ENCODE assay signal across 11 cellular contexts in genomic region chr11:88555018-88555828, GRCh38.
DNase-seq lines count a peak whose midpoint lies in the region; ATAC-seq and TF ChIP-seq lines count a peak whose summit lies in the region.
"Had no signal": no experiment of that assay in that cellular context is flagged by ENCODE, and none has a peak within 500 bp of the region (broad histone marks: within the 10 kb centered on the region; RNA-seq: fewer than 3 reads in every experiment).

No MANE protein-coding gene starts in this region.

- ATAC-seq in Right ventricle myocardium superior (ENCODE audit: poor library complexity), result peak; percentile 56
- peak; percentile 75 for ATAC-seq in aorta (ENCODE audit: low FRiP score)
- ATAC-seq in GM18498 (IDR thresholded peaks at IDR 0.05; ENCODE audit: unreplicated experiment), result no peak

- H3K27me3 ChIP-seq in aorta (ENCODE audit: control insufficient read depth in 1 of 2, insufficient read depth in 2 of 2, low read length in 1 of 2), result no peaks in the 10 kb centered on the region
- H3K27me3 ChIP-seq: BLaER1 treated with 17β-estradiol and CSF1 and Interleukin-3, amounts not matched to agents 10 nM and 100 nM had no signal

- no peaks in the 10 kb centered on the region for H3K9me3 ChIP-seq in aorta (ENCODE audit: control insufficient read depth, low read length)
- H3K9me3 ChIP-seq: BLaER1 treated with 17β-estradiol and CSF1 and Interleukin-3, amounts not matched to agents 10 nM and 100 nM had no signal

- intact Hi-C loops in Right ventricle myocardium superior (cut with DNase I) (no loop called here), cardiac septum (cut with DNase I) (no loop called here), aorta (cut with DNase I) (no loop called here)

- H3K4me1 ChIP-seq in aorta (ENCODE audit: control insufficient read depth in 1 of 2, insufficient read depth in 2 of 2, low read length in 2 of 2), result no peaks in the 10 kb centered on the region
- H3K4me1 ChIP-seq: BLaER1 treated with 17β-estradiol and CSF1 and Interleukin-3, amounts not matched to agents 10 nM and 100 nM had no signal

- in situ Hi-C loops in astrocyte of the cerebellum (cut with HindIII; ENCODE audit: low sequenced_read_pairs), result no loop called here

- no peaks in the 10 kb centered on the region for H3K36me3 ChIP-seq in aorta (ENCODE audit: control insufficient read depth in 1 of 2, insufficient read depth in 2 of 2, low read length in 1 of 2)
- H3K36me3 ChIP-seq: BLaER1 treated with 17β-estradiol and CSF1 and Interleukin-3, amounts not matched to agents 10 nM and 100 nM had no signal

- H3K27ac ChIP-seq in aorta (ENCODE audit: low read depth in 1 of 2, low read length in 2 of 2), result no peak overlapping the region
- H3K27ac ChIP-seq: BLaER1 treated with 17β-estradiol and CSF1 and Interleukin-3, amounts not matched to agents 10 nM and 100 nM had no signal

- WGBS in aorta, 2 donors, result 56 to 69% methylated on average over 7 of the region's 7 CpGs

- no peak for DNase-seq in Right ventricle myocardium superior
- DNase-seq in cardiac septum (ENCODE audit: low spot score), result no peak
- peak; percentile 100 for DNase-seq in astrocyte of the cerebellum (ENCODE audit: low read depth)
- peak; percentile 6 for DNase-seq in iPS-NIHi11 (ENCODE audit: low spot score)
- DNase-seq in aorta, result no peak
- DNase-seq in HUDEP-2 (lab: John Stamatoyannopoulos, UW; ENCODE audit: unreplicated experiment in 76 of 76), result no peak
- no peak for DNase-seq in inferior parietal cortex (ENCODE audit: extremely low spot score)
- DNase-seq: Kasumi-1, naive B cell had no signal

- H3K4me3 ChIP-seq in astrocyte of the cerebellum (ENCODE audit: low read depth, low read length) (no peak overlapping the region), aorta (ENCODE audit: low read length in 2 of 2) (no peak overlapping the region)
- H3K4me3 ChIP-seq: BLaER1 treated with 17β-estradiol and CSF1 and Interleukin-3, amounts not matched to agents 10 nM and 100 nM had no signal

- no peak for TF ChIP-seq CTCF in astrocyte of the cerebellum (IDR thresholded peaks at IDR 0.05; ENCODE audit: low read depth, low read length, missing control alignments)

Comparison
In these comparisons a context has a peak if more than half of its experiments do, and no peak if none do; other contexts are left out.
1. DNase-seq: peak in astrocyte of the cerebellum (single experiment) and iPS-NIHi11 (single experiment); none in Right ventricle myocardium superior (single experiment), cardiac septum (single experiment), aorta (0 of 2), HUDEP-2 (0 of 76) and inferior parietal cortex (single experiment).